Comparison of ENCODE assay signal across 1 cellular context in the genomic region with DNA sequence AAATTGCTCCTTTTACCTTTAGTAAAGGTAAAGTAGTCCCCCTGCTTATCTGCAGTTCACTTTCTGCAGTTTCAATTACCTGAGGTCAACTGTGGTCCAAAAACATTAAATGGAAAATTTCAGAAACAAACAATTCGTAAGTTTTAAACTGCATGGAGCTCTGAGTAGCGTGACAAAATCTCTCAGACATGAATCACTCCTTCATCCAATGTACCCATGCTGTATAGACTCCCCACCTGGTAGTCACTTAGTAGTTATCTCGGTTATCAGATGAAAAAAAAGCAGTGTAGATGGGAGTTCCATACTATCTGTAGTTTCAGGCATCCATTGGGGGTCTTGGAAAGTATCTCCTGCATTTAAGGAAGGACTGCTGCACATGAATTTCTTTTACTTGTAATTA.
A peak's percentile ranks its signal among the peaks of the same experiment; 100 is the strongest.
TF ChIP-seq lines count a peak whose summit lies in the region.

No MANE protein-coding gene starts in this region.

TF ChIP-seq in GM12878, 131 proteins besides CTCF, POLR2A, EP300 and RAD21:
- TF ChIP-seq, protein P1, sequence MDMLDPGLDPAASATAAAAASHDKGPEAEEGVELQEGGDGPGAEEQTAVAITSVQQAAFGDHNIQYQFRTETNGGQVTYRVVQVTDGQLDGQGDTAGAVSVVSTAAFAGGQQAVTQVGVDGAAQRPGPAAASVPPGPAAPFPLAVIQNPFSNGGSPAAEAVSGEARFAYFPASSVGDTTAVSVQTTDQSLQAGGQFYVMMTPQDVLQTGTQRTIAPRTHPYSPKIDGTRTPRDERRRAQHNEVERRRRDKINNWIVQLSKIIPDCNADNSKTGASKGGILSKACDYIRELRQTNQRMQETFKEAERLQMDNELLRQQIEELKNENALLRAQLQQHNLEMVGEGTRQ (IDR thresholded peaks at IDR 0.05; ENCODE audit: borderline replicate concordance, low read depth, low read length), result no peak
- TF ChIP-seq STAT3 (IDR thresholded peaks at IDR 0.05; ENCODE audit: low read depth, low read length) (no peak), RELA (IDR thresholded peaks at IDR 0.05; ENCODE audit: borderline replicate concordance, partially characterized antibody) (no peak), ZNF24 (IDR thresholded peaks at IDR 0.05) (0 out of 2 replicates have a peak, but pooled peaks have one; percentile 61), JUND (IDR thresholded peaks at IDR 0.05; ENCODE audit: low read depth, low read length) (no peak), MYC (IDR thresholded peaks at IDR 0.05; ENCODE audit: insufficient read depth, insufficient read length, insufficient replicate concordance, low read length, severe bottlenecking) (no peak), IRF4 (IDR thresholded peaks at IDR 0.05; ENCODE audit: low read depth, low read length) (no peak)
TF ChIP-seq in GM12878: peak in this region for 1.
